1 cellular context compared by ENCODE assay signal in the genomic region with DNA sequence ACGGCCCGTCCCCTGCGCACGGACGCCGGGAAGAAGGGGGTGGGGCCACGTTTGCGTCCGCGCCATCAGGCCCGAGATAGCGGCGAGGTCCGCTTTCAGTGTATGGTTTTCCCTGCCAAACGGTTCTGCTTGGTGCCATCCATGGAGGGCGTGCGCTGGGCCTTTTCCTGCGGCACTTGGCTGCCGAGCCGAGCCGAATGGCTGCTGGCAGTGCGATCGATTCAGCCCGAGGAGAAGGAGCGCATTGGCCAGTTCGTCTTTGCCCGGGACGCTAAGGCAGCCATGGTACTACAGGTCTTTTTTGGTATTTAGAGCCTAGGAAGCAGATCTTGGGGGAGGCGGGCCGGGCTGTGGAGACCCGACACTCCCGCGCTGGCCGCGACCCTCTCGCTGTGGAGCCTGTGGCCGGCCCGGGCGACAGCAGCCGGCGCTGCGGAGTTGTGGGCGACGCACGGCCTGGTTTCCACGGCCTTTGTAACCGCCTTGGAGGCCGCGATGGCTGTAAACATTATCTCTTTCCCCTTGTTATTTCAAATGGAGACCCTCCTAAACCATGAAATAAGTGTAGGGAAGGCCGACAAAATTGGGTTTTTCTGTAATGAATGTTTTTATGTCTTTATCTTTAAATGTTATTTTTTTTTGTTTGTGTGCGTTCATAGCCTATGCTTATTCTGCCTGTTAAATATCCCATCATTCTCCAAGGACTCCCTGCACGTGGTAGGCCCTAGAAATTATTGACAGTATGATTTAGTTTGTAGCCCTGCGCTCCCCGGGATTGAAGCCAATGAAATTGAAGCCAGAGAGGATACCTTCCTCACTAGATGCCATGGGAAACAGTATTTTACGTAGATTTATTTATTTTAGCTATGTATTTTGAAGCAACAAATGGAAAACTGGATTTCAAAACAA.
A peak's percentile ranks its signal among the peaks of the same experiment; 100 is the strongest.
TF ChIP-seq lines count a peak whose summit lies in the region.

A gene with protein sequence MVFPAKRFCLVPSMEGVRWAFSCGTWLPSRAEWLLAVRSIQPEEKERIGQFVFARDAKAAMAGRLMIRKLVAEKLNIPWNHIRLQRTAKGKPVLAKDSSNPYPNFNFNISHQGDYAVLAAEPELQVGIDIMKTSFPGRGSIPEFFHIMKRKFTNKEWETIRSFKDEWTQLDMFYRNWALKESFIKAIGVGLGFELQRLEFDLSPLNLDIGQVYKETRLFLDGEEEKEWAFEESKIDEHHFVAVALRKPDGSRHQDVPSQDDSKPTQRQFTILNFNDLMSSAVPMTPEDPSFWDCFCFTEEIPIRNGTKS (plus strand): TSS at position 54 of the 909 bp plus-strand sequence. CDS start 49 bp downstream, at position 103.

TF ChIP-seq in K562, 482 proteins besides CTCF, POLR2A, EP300 and RAD21 (continued from another document and continues in another):
- TF ChIP-seq, protein P1, sequence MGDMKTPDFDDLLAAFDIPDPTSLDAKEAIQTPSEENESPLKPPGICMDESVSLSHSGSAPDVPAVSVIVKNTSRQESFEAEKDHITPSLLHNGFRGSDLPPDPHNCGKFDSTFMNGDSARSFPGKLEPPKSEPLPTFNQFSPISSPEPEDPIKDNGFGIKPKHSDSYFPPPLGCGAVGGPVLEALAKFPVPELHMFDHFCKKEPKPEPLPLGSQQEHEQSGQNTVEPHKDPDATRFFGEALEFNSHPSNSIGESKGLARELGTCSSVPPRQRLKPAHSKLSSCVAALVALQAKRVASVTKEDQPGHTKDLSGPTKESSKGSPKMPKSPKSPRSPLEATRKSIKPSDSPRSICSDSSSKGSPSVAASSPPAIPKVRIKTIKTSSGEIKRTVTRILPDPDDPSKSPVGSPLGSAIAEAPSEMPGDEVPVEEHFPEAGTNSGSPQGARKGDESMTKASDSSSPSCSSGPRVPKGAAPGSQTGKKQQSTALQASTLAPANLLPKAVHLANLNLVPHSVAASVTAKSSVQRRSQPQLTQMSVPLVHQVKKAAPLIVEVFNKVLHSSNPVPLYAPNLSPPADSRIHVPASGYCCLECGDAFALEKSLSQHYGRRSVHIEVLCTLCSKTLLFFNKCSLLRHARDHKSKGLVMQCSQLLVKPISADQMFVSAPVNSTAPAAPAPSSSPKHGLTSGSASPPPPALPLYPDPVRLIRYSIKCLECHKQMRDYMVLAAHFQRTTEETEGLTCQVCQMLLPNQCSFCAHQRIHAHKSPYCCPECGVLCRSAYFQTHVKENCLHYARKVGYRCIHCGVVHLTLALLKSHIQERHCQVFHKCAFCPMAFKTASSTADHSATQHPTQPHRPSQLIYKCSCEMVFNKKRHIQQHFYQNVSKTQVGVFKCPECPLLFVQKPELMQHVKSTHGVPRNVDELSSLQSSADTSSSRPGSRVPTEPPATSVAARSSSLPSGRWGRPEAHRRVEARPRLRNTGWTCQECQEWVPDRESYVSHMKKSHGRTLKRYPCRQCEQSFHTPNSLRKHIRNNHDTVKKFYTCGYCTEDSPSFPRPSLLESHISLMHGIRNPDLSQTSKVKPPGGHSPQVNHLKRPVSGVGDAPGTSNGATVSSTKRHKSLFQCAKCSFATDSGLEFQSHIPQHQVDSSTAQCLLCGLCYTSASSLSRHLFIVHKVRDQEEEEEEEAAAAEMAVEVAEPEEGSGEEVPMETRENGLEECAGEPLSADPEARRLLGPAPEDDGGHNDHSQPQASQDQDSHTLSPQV (IDR thresholded peaks at IDR 0.05): peak; percentile 63
- no peak for TF ChIP-seq GTF2E2 (tag; IDR thresholded peaks at IDR 0.05)
- TF ChIP-seq SOX6 (IDR thresholded peaks at IDR 0.05): no peak
- TF ChIP-seq, protein P2, sequence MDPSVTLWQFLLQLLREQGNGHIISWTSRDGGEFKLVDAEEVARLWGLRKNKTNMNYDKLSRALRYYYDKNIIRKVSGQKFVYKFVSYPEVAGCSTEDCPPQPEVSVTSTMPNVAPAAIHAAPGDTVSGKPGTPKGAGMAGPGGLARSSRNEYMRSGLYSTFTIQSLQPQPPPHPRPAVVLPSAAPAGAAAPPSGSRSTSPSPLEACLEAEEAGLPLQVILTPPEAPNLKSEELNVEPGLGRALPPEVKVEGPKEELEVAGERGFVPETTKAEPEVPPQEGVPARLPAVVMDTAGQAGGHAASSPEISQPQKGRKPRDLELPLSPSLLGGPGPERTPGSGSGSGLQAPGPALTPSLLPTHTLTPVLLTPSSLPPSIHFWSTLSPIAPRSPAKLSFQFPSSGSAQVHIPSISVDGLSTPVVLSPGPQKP (CRISPR knock-in tag; IDR thresholded peaks at IDR 0.05): no peak
- peak in 1 of 2 experiments; percentile 14; a peak in 1 of 4 replicates for TF ChIP-seq FOXK2 (conservative IDR thresholded peaks at IDR 0.05 in 1 of 2, IDR thresholded peaks at IDR 0.05 in 1 of 2; ENCODE audit: low read depth in 2 of 2)
- no peak for TF ChIP-seq TCF7L2 (IDR thresholded peaks at IDR 0.05; ENCODE audit: low read depth, low read length)
- TF ChIP-seq ZNF764 (CRISPR knock-in tag; IDR thresholded peaks at IDR 0.05; ENCODE audit: low read depth): no peak
- TF ChIP-seq CBX1 (IDR thresholded peaks at IDR 0.05; ENCODE audit: low read depth): no peak; the same call in 1 of the 2 replicates
- TF ChIP-seq, protein P3, sequence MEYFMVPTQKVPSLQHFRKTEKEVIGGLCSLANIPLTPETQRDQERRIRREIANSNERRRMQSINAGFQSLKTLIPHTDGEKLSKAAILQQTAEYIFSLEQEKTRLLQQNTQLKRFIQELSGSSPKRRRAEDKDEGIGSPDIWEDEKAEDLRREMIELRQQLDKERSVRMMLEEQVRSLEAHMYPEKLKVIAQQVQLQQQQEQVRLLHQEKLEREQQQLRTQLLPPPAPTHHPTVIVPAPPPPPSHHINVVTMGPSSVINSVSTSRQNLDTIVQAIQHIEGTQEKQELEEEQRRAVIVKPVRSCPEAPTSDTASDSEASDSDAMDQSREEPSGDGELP (CRISPR knock-in tag; IDR thresholded peaks at IDR 0.05; ENCODE audit: borderline replicate concordance): no peak; the same call in 1 of the 2 replicates
- no peak for TF ChIP-seq POLR3G (IDR thresholded peaks at IDR 0.05; ENCODE audit: extremely low read depth, insufficient read length, insufficient replicate concordance)
- TF ChIP-seq, protein P4, sequence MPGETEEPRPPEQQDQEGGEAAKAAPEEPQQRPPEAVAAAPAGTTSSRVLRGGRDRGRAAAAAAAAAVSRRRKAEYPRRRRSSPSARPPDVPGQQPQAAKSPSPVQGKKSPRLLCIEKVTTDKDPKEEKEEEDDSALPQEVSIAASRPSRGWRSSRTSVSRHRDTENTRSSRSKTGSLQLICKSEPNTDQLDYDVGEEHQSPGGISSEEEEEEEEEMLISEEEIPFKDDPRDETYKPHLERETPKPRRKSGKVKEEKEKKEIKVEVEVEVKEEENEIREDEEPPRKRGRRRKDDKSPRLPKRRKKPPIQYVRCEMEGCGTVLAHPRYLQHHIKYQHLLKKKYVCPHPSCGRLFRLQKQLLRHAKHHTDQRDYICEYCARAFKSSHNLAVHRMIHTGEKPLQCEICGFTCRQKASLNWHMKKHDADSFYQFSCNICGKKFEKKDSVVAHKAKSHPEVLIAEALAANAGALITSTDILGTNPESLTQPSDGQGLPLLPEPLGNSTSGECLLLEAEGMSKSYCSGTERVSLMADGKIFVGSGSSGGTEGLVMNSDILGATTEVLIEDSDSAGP (CRISPR knock-in tag; IDR thresholded peaks at IDR 0.05): no peak
- no peak for TF ChIP-seq C11orf30 (IDR thresholded peaks at IDR 0.05; ENCODE audit: low read depth)
- no peak for TF ChIP-seq PTBP1 (IDR thresholded peaks at IDR 0.05; ENCODE audit: low read depth, low read length)
- TF ChIP-seq KLF16 (IDR thresholded peaks at IDR 0.05): no peak
- TF ChIP-seq, protein P5, sequence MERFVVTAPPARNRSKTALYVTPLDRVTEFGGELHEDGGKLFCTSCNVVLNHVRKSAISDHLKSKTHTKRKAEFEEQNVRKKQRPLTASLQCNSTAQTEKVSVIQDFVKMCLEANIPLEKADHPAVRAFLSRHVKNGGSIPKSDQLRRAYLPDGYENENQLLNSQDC (CRISPR knock-in tag; IDR thresholded peaks at IDR 0.05): no peak
- TF ChIP-seq STAT5A (IDR thresholded peaks at IDR 0.05; ENCODE audit: borderline replicate concordance, low read length): no peak
- TF ChIP-seq MCM7 (IDR thresholded peaks at IDR 0.05): no peak
- no peak for TF ChIP-seq RBM34 (IDR thresholded peaks at IDR 0.05; ENCODE audit: borderline replicate concordance, insufficient read depth, low read length)
- TF ChIP-seq ZNF551 (CRISPR knock-in tag; IDR thresholded peaks at IDR 0.05): no peak
- TF ChIP-seq MIER1 (IDR thresholded peaks at IDR 0.05; ENCODE audit: low read depth): no peak
- TF ChIP-seq ZFP1 (CRISPR knock-in tag; IDR thresholded peaks at IDR 0.05): no peak
- TF ChIP-seq, protein P6, sequence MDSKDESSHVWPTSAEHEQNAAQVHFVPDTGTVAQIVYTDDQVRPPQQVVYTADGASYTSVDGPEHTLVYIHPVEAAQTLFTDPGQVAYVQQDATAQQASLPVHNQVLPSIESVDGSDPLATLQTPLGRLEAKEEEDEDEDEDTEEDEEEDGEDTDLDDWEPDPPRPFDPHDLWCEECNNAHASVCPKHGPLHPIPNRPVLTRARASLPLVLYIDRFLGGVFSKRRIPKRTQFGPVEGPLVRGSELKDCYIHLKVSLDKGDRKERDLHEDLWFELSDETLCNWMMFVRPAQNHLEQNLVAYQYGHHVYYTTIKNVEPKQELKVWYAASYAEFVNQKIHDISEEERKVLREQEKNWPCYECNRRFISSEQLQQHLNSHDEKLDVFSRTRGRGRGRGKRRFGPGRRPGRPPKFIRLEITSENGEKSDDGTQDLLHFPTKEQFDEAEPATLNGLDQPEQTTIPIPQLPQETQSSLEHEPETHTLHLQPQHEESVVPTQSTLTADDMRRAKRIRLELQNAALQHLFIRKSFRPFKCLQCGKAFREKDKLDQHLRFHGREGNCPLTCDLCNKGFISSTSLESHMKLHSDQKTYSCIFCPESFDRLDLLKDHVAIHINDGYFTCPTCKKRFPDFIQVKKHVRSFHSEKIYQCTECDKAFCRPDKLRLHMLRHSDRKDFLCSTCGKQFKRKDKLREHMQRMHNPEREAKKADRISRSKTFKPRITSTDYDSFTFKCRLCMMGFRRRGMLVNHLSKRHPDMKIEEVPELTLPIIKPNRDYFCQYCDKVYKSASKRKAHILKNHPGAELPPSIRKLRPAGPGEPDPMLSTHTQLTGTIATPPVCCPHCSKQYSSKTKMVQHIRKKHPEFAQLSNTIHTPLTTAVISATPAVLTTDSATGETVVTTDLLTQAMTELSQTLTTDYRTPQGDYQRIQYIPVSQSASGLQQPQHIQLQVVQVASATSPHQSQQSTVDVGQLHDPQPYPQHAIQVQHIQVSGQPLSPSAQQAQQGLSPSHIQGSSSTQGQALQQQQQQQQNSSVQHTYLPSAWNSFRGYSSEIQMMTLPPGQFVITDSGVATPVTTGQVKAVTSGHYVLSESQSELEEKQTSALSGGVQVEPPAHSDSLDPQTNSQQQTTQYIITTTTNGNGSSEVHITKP (IDR thresholded peaks at IDR 0.05; ENCODE audit: partially characterized antibody): no peak
- TF ChIP-seq, protein P7, sequence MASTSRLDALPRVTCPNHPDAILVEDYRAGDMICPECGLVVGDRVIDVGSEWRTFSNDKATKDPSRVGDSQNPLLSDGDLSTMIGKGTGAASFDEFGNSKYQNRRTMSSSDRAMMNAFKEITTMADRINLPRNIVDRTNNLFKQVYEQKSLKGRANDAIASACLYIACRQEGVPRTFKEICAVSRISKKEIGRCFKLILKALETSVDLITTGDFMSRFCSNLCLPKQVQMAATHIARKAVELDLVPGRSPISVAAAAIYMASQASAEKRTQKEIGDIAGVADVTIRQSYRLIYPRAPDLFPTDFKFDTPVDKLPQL (IDR thresholded peaks at IDR 0.05; ENCODE audit: extremely low read depth, insufficient read length): no peak
- TF ChIP-seq TCFL5 (CRISPR knock-in tag; conservative IDR thresholded peaks at IDR 0.05): no peak
- no peak for TF ChIP-seq SIRT6 (IDR thresholded peaks at IDR 0.05; ENCODE audit: low read depth, low read length)
- TF ChIP-seq, protein P8, sequence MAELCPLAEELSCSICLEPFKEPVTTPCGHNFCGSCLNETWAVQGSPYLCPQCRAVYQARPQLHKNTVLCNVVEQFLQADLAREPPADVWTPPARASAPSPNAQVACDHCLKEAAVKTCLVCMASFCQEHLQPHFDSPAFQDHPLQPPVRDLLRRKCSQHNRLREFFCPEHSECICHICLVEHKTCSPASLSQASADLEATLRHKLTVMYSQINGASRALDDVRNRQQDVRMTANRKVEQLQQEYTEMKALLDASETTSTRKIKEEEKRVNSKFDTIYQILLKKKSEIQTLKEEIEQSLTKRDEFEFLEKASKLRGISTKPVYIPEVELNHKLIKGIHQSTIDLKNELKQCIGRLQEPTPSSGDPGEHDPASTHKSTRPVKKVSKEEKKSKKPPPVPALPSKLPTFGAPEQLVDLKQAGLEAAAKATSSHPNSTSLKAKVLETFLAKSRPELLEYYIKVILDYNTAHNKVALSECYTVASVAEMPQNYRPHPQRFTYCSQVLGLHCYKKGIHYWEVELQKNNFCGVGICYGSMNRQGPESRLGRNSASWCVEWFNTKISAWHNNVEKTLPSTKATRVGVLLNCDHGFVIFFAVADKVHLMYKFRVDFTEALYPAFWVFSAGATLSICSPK (IDR thresholded peaks at IDR 0.05; ENCODE audit: borderline replicate concordance): no peak
- no peak for TF ChIP-seq TBL1XR1 (IDR thresholded peaks at IDR 0.05; ENCODE audit: low read length in 2 of 2)
- no peak for TF ChIP-seq ZC3H8 (IDR thresholded peaks at IDR 0.05)
- no peak for TF ChIP-seq TRIM28 (IDR thresholded peaks at IDR 0.05)
- no peak for TF ChIP-seq ZNF174 (CRISPR knock-in tag; IDR thresholded peaks at IDR 0.05)
- no peak for TF ChIP-seq NFE2L1 (tag; IDR thresholded peaks at IDR 0.05; ENCODE audit: borderline replicate concordance, low read depth)
- peak; percentile 74 for TF ChIP-seq EP400 (IDR thresholded peaks at IDR 0.05)
- no peak for TF ChIP-seq ARHGAP35 (IDR thresholded peaks at IDR 0.05; ENCODE audit: partially characterized antibody)
- no peak for TF ChIP-seq ZSCAN29 (IDR thresholded peaks at IDR 0.05)
- no peak for TF ChIP-seq XRCC5 (IDR thresholded peaks at IDR 0.05; ENCODE audit: low read depth, low read length)
- TF ChIP-seq MAZ (CRISPR knock-in tag; conservative IDR thresholded peaks at IDR 0.05 in 1 of 2, IDR thresholded peaks at IDR 0.05 in 1 of 2): peak in 1 of 2 experiments; percentile 41; a peak in 1 of 4 replicates
- TF ChIP-seq, protein P9, sequence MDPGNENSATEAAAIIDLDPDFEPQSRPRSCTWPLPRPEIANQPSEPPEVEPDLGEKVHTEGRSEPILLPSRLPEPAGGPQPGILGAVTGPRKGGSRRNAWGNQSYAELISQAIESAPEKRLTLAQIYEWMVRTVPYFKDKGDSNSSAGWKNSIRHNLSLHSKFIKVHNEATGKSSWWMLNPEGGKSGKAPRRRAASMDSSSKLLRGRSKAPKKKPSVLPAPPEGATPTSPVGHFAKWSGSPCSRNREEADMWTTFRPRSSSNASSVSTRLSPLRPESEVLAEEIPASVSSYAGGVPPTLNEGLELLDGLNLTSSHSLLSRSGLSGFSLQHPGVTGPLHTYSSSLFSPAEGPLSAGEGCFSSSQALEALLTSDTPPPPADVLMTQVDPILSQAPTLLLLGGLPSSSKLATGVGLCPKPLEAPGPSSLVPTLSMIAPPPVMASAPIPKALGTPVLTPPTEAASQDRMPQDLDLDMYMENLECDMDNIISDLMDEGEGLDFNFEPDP (CRISPR knock-in tag; IDR thresholded peaks at IDR 0.05): no peak
- TF ChIP-seq ARNT (IDR thresholded peaks at IDR 0.05): no peak
- TF ChIP-seq TEAD4 (IDR thresholded peaks at IDR 0.05; ENCODE audit: low read length): no peak; the same call in 1 of the 2 replicates
- TF ChIP-seq TEAD4 (CRISPR knock-in tag; IDR thresholded peaks at IDR 0.05; ENCODE audit: borderline replicate concordance): no peak
- no peak for TF ChIP-seq NR3C1 (CRISPR knock-in tag; IDR thresholded peaks at IDR 0.05)
- no peak for TF ChIP-seq RFX7 (CRISPR knock-in tag; IDR thresholded peaks at IDR 0.05)
